ENCODE assay signal across 27 cellular contexts in genomic region chr5:109170629-109171350, GRCh38.
"Had no signal": no experiment of that assay in that cellular context is flagged by ENCODE, and none has a peak within 500 bp of the region (broad histone marks: within the 10 kb centered on the region; RNA-seq: fewer than 3 reads in every experiment).

No MANE protein-coding gene starts in this region.

- H3K27ac Mint-ChIP-seq: activated CD8-positive, alpha-beta T cell treated with anti-CD3 and anti-CD28 coated beads, Interleukin-2, amount 10 ng/mL, durations not matched to agents 7 days and 5 days; activated naive CD4-positive, alpha-beta T cell treated with anti-CD3 and anti-CD28 coated beads, Interleukin-2, amount 50 U/mL, for 24 hours; T-helper 2 cell treated with Interferon-gamma antibody and Interleukin-4, amounts not matched to agents 5 μg/mL and 100 μg/mL, for 36 hours had no signal

- H3K4me3 ChIP-seq: breast epithelium, SJSA1 had no signal

- H3K27me3 ChIP-seq: breast epithelium, SJSA1 had no signal

- DNase-seq: activated CD4-positive, alpha-beta T cell treated with anti-CD3 and anti-CD28 coated beads for 48 hours; activated CD4-positive, alpha-beta T cell treated with anti-CD3 and anti-CD28 coated beads, Interleukin-2, amount 50 U/mL, for 4 hours; activated CD4-positive, CD25-positive, alpha-beta regulatory T cell treated with anti-CD3 and anti-CD28 coated beads, Interleukin-2, amount 50 U/mL, for 72 hours; activated CD8-positive, alpha-beta memory T cell treated with anti-CD3 and anti-CD28 coated beads, Interleukin-2, amount 50 U/mL, for 48 hours; activated CD8-positive, alpha-beta T cell treated with anti-CD3 and anti-CD28 coated beads, Interleukin-2, amount 10 ng/mL, durations not matched to agents 7 days and 5 days; activated naive CD4-positive, alpha-beta T cell; activated T-cell treated with anti-CD3 and anti-CD28 coated beads, Interleukin-2, amount 50 U/mL, for 1 hour; aorta; caudate nucleus; MV-4-11; NCI-H1105; NCI-H1436; NCI-H1694 treated with DMSO at 0.1 percent for 48 hours; NCI-H2029 treated with DMSO at 0.1 percent for 48 hours; NCI-H524; NCI-H748 treated with DMSO at 0.1 percent for 48 hours; OCI-M1; RPMI8226; SW 1271 had no signal

- H3K4me3 Mint-ChIP-seq: activated CD8-positive, alpha-beta T cell treated with anti-CD3 and anti-CD28 coated beads, Interleukin-2, amount 10 ng/mL, durations not matched to agents 7 days and 5 days; activated naive CD4-positive, alpha-beta T cell treated with anti-CD3 and anti-CD28 coated beads, Interleukin-2, amount 50 U/mL, for 24 hours; T-helper 2 cell treated with Interferon-gamma antibody and Interleukin-4, amounts not matched to agents 5 μg/mL and 100 μg/mL, for 36 hours had no signal

- H3K4me2 ChIP-seq: KMS-11 had no signal

- H3K27me3 Mint-ChIP-seq: activated naive CD4-positive, alpha-beta T cell treated with anti-CD3 and anti-CD28 coated beads, Interleukin-2, amount 50 U/mL, for 24 hours had no signal

- H3K9me3 Mint-ChIP-seq: activated naive CD4-positive, alpha-beta T cell treated with anti-CD3 and anti-CD28 coated beads, Interleukin-2, amount 50 U/mL, for 24 hours; T-helper 2 cell treated with Interferon-gamma antibody and Interleukin-4, amounts not matched to agents 5 μg/mL and 100 μg/mL, for 36 hours had no signal

- H3K4me1 Mint-ChIP-seq: activated naive CD4-positive, alpha-beta T cell treated with anti-CD3 and anti-CD28 coated beads, Interleukin-2, amount 50 U/mL, for 24 hours had no signal

- H3K36me3 ChIP-seq: breast epithelium, SJSA1 had no signal

- H3K9ac ChIP-seq: KMS-11 had no signal

- H3K27ac ChIP-seq: breast epithelium, KMS-11, SJSA1 had no signal

- ATAC-seq: activated CD8-positive, alpha-beta T cell treated with anti-CD3 and anti-CD28 coated beads, Interleukin-2, amount 10 ng/mL, durations not matched to agents 7 days and 5 days; Panc1; Right ventricle myocardium inferior; SK-N-SH treated with all-trans-retinoic acid at 6 μM for 48 hours had no signal

- H3K9me3 ChIP-seq: breast epithelium, SJSA1 had no signal

- H3K4me1 ChIP-seq: breast epithelium, SJSA1 had no signal
